1 cellular context compared by ENCODE assay signal in the genomic region with DNA sequence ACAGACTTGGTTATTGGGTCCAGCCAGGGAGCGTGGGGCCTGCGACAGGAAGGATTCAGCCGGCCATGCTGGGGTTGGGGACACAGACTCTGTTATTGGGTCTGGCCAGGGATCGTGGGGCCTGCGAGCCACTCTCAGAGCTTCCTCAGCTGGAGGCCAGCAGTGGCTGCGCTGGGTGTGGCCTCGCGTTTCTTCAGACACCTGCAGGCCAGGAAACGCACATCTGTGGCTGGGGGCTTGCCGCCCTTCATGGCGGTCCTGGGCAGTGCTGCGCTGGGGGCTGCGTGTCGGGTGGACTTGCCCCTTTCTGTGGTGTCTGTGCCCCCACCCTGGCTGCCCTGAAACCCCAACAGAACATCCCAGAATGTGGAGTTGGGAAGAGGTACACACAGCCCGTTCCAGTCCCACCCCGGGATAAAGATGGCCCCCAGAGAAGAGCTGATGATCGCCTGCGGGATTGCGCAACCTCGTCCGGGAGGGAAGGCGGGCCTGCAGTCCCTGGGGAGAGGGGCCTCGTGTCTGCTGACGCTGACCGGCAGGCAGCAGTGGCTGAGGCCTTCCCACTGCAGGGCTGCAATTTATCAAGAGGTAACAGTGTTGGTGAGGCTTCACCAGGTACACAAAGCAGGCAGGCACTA.
TF ChIP-seq lines count a peak whose summit lies in the region.

No MANE protein-coding gene starts in this region.

TF ChIP-seq in HEK293, 187 proteins besides CTCF, POLR2A, EP300 and RAD21 (continued from another document):
- TF ChIP-seq, protein P1, sequence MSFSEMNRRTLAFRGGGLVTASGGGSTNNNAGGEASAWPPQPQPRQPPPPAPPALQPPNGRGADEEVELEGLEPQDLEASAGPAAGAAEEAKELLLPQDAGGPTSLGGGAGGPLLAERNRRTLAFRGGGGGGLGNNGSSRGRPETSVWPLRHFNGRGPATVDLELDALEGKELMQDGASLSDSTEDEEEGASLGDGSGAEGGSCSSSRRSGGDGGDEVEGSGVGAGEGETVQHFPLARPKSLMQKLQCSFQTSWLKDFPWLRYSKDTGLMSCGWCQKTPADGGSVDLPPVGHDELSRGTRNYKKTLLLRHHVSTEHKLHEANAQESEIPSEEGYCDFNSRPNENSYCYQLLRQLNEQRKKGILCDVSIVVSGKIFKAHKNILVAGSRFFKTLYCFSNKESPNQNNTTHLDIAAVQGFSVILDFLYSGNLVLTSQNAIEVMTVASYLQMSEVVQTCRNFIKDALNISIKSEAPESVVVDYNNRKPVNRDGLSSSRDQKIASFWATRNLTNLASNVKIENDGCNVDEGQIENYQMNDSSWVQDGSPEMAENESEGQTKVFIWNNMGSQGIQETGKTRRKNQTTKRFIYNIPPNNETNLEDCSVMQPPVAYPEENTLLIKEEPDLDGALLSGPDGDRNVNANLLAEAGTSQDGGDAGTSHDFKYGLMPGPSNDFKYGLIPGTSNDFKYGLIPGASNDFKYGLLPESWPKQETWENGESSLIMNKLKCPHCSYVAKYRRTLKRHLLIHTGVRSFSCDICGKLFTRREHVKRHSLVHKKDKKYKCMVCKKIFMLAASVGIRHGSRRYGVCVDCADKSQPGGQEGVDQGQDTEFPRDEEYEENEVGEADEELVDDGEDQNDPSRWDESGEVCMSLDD (tag by site-specific recombination; IDR thresholded peaks at IDR 0.05): no peak
- no peak for TF ChIP-seq ZNF626 (tag by site-specific recombination; IDR thresholded peaks at IDR 0.05)
- TF ChIP-seq, protein P2, sequence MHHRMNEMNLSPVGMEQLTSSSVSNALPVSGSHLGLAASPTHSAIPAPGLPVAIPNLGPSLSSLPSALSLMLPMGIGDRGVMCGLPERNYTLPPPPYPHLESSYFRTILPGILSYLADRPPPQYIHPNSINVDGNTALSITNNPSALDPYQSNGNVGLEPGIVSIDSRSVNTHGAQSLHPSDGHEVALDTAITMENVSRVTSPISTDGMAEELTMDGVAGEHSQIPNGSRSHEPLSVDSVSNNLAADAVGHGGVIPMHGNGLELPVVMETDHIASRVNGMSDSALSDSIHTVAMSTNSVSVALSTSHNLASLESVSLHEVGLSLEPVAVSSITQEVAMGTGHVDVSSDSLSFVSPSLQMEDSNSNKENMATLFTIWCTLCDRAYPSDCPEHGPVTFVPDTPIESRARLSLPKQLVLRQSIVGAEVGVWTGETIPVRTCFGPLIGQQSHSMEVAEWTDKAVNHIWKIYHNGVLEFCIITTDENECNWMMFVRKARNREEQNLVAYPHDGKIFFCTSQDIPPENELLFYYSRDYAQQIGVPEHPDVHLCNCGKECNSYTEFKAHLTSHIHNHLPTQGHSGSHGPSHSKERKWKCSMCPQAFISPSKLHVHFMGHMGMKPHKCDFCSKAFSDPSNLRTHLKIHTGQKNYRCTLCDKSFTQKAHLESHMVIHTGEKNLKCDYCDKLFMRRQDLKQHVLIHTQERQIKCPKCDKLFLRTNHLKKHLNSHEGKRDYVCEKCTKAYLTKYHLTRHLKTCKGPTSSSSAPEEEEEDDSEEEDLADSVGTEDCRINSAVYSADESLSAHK (tag by site-specific recombination; IDR thresholded peaks at IDR 0.05): no peak
- TF ChIP-seq SCRT2 (tag by site-specific recombination; IDR thresholded peaks at IDR 0.05): no peak
- TF ChIP-seq ZNF292 (tag by site-specific recombination; IDR thresholded peaks at IDR 0.05; ENCODE audit: borderline replicate concordance, low read depth): no peak
- no peak for TF ChIP-seq ZNF354C (tag by site-specific recombination; IDR thresholded peaks at IDR 0.05; ENCODE audit: borderline replicate concordance, low read depth)
- TF ChIP-seq OSR2 (tag by site-specific recombination; IDR thresholded peaks at IDR 0.05): peak; percentile 51
- TF ChIP-seq, protein P3, sequence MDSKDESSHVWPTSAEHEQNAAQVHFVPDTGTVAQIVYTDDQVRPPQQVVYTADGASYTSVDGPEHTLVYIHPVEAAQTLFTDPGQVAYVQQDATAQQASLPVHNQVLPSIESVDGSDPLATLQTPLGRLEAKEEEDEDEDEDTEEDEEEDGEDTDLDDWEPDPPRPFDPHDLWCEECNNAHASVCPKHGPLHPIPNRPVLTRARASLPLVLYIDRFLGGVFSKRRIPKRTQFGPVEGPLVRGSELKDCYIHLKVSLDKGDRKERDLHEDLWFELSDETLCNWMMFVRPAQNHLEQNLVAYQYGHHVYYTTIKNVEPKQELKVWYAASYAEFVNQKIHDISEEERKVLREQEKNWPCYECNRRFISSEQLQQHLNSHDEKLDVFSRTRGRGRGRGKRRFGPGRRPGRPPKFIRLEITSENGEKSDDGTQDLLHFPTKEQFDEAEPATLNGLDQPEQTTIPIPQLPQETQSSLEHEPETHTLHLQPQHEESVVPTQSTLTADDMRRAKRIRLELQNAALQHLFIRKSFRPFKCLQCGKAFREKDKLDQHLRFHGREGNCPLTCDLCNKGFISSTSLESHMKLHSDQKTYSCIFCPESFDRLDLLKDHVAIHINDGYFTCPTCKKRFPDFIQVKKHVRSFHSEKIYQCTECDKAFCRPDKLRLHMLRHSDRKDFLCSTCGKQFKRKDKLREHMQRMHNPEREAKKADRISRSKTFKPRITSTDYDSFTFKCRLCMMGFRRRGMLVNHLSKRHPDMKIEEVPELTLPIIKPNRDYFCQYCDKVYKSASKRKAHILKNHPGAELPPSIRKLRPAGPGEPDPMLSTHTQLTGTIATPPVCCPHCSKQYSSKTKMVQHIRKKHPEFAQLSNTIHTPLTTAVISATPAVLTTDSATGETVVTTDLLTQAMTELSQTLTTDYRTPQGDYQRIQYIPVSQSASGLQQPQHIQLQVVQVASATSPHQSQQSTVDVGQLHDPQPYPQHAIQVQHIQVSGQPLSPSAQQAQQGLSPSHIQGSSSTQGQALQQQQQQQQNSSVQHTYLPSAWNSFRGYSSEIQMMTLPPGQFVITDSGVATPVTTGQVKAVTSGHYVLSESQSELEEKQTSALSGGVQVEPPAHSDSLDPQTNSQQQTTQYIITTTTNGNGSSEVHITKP (tag by site-specific recombination; IDR thresholded peaks at IDR 0.05): no peak
- TF ChIP-seq GFI1B (tag by site-specific recombination; IDR thresholded peaks at IDR 0.05): no peak
- no peak for TF ChIP-seq ZNF138 (tag by site-specific recombination; IDR thresholded peaks at IDR 0.05; ENCODE audit: borderline replicate concordance)
- TF ChIP-seq ZNF140 (tag by site-specific recombination; IDR thresholded peaks at IDR 0.05): no peak
- TF ChIP-seq MZF1 (tag by site-specific recombination; IDR thresholded peaks at IDR 0.05; ENCODE audit: borderline replicate concordance): no peak
- TF ChIP-seq ZNF202 (tag by site-specific recombination; IDR thresholded peaks at IDR 0.05; ENCODE audit: borderline replicate concordance): no peak
- peak; percentile 16; the same call in 1 of the 2 replicates for TF ChIP-seq ZNF76 (tag by site-specific recombination; IDR thresholded peaks at IDR 0.05; ENCODE audit: borderline replicate concordance, low read depth)
- no peak for TF ChIP-seq ZNF335 (tag by site-specific recombination; conservative IDR thresholded peaks at IDR 0.05)
- peak; percentile 24; the same call in 1 of the 2 replicates for TF ChIP-seq ZNF324 (tag by site-specific recombination; IDR thresholded peaks at IDR 0.05)
- no peak for TF ChIP-seq ZNF146 (tag by site-specific recombination; IDR thresholded peaks at IDR 0.05)
- TF ChIP-seq ZNF169 (tag by site-specific recombination; IDR thresholded peaks at IDR 0.05): no peak
- TF ChIP-seq KLF8 (tag by site-specific recombination; IDR thresholded peaks at IDR 0.05): 0 out of 2 replicates have a peak, but pooled peaks have one; percentile 17
- TF ChIP-seq, protein P4, sequence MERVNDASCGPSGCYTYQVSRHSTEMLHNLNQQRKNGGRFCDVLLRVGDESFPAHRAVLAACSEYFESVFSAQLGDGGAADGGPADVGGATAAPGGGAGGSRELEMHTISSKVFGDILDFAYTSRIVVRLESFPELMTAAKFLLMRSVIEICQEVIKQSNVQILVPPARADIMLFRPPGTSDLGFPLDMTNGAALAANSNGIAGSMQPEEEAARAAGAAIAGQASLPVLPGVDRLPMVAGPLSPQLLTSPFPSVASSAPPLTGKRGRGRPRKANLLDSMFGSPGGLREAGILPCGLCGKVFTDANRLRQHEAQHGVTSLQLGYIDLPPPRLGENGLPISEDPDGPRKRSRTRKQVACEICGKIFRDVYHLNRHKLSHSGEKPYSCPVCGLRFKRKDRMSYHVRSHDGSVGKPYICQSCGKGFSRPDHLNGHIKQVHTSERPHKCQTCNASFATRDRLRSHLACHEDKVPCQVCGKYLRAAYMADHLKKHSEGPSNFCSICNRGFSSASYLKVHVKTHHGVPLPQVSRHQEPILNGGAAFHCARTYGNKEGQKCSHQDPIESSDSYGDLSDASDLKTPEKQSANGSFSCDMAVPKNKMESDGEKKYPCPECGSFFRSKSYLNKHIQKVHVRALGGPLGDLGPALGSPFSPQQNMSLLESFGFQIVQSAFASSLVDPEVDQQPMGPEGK (tag by site-specific recombination; IDR thresholded peaks at IDR 0.05): peak; percentile 75
- TF ChIP-seq ZNF366 (tag by site-specific recombination; conservative IDR thresholded peaks at IDR 0.05): no peak
